Comparison of ENCODE assay signal across 1 cellular context in the genomic region with DNA sequence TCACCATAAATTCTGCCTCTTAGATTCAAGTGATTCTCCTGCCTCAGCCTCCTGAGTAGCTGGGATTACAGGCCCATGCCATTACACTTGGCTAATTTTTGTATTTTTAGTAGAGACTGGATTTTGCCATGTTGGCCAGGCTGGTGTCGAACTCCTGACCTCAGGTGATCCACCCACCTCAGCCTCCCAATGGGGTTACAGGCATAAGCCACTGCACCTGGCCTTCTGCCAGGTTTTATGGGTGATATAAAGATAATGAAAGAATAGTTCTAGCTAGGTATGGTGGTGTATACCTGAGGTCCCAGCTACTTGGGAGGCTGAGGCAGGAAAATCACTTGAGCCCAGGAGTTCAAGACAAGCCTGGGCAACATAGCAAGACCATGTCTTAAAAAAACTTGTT. TPM values are rescaled to one million over a fixed set of nuclear protein-coding genes. Genes with fewer than 3 reads are reported as not detected.
"Had no signal": no experiment of that assay in that cellular context is flagged by ENCODE, and none has a peak within 500 bp of the region (broad histone marks: within the 10 kb centered on the region; RNA-seq: fewer than 3 reads in every experiment).

No MANE protein-coding gene starts in this region.

RNA-seq across cellular contexts. Expression of gene VASH2, which starts 14.7 kb away (rescaled TPM):
- polyA plus RNA-seq: naive thymus-derived CD4-positive, alpha-beta T cell had no signal
